Comparison of ENCODE assay signal across 19 cellular contexts in genomic region chr11:3675971-3676370, GRCh38. TPM values are rescaled to one million over a fixed set of nuclear protein-coding genes. Genes with fewer than 3 reads are reported as not detected.
"Had no signal": no experiment of that assay in that cellular context is flagged by ENCODE, and none has a peak within 500 bp of the region (broad histone marks: within the 10 kb centered on the region; RNA-seq: fewer than 3 reads in every experiment).

No MANE protein-coding gene starts in this region.

- H3K9me3 Mint-ChIP-seq: immature natural killer cell had no signal

- ATAC-seq: activated CD4-positive, CD25-positive, alpha-beta regulatory T cell treated with anti-CD3 and anti-CD28 coated beads, Interleukin-2, amount 50 U/mL, for 24 hours; lower lobe of right lung; naive thymus-derived CD4-positive, alpha-beta T cell; psoas muscle had no signal

- H3K9me3 ChIP-seq: lower lobe of right lung, psoas muscle, sigmoid colon, upper lobe of left lung had no signal

- H3K27me3 ChIP-seq: sigmoid colon, upper lobe of left lung had no signal

- H3K4me3 ChIP-seq: coronary artery, lower lobe of right lung, psoas muscle, sigmoid colon, upper lobe of left lung had no signal

- H3K27ac ChIP-seq: coronary artery, lower lobe of right lung, psoas muscle, sigmoid colon, upper lobe of left lung had no signal

- H3K27me3 Mint-ChIP-seq: naive thymus-derived CD4-positive, alpha-beta T cell had no signal

- H3K4me1 Mint-ChIP-seq: immature natural killer cell had no signal

- H3K4me3 Mint-ChIP-seq: immature natural killer cell; naive thymus-derived CD4-positive, alpha-beta T cell had no signal

- H3K4me1 ChIP-seq: lower lobe of right lung, psoas muscle, sigmoid colon, upper lobe of left lung had no signal

- DNase-seq: activated CD4-positive, alpha-beta T cell treated with anti-CD3 and anti-CD28 coated beads, Interleukin-2, amount 50 U/mL, for 4 hours; activated naive CD4-positive, alpha-beta T cell treated with Interleukin-2 at 50 U/mL for 16 hours; caudate nucleus; effector memory CD4-positive, alpha-beta T cell; immature natural killer cell; lower lobe of right lung; naive thymus-derived CD4-positive, alpha-beta T cell; psoas muscle; sigmoid colon; stimulated activated CD4-positive, alpha-beta T cell treated with anti-CD3 and anti-CD28 coated beads, Interleukin-2, amount 100 ng/mL, for 24 hours; stimulated activated naive CD4-positive, alpha-beta T cell; upper lobe of left lung had no signal

RNA-seq across cellular contexts. Expression of gene ART1, which starts 31.0 kb away (rescaled TPM):
- total RNA-seq: mononuclear cell; naive thymus-derived CD4-positive, alpha-beta T cell; T-helper 2 cell treated with Interferon-gamma antibody and Interleukin-4, amounts not matched to agents 100 ng/mL and 5 ng/mL, for 36 hours; temporal lobe had no signal
- polyA plus RNA-seq: adipose tissue; esophagus; immature natural killer cell; naive thymus-derived CD4-positive, alpha-beta T cell had no signal

RNA-seq across cellular contexts. Expression of gene ART5, which starts 34.2 kb away (rescaled TPM):
- total RNA-seq: mononuclear cell; naive thymus-derived CD4-positive, alpha-beta T cell; T-helper 2 cell treated with Interferon-gamma antibody and Interleukin-4, amounts not matched to agents 100 ng/mL and 5 ng/mL, for 36 hours; temporal lobe had no signal
- polyA plus RNA-seq: esophagus; immature natural killer cell; naive thymus-derived CD4-positive, alpha-beta T cell had no signal
